ENCODE assay signal across 9 cellular contexts in genomic region chr2:200471928-200472645, GRCh38. TPM values are rescaled to one million over a fixed set of nuclear protein-coding genes. Genes with fewer than 3 reads are reported as not detected.
DNase-seq lines count a peak whose midpoint lies in the region; ATAC-seq lines count a peak whose summit lies in the region.
"Had no signal": no experiment of that assay in that cellular context is flagged by ENCODE, and none has a peak within 500 bp of the region (broad histone marks: within the 10 kb centered on the region; RNA-seq: fewer than 3 reads in every experiment).

No MANE protein-coding gene starts in this region.

- ATAC-seq in GM18498 (IDR thresholded peaks at IDR 0.05; ENCODE audit: unreplicated experiment) (peak; percentile 29), GM19455 (IDR thresholded peaks at IDR 0.05; ENCODE audit: unreplicated experiment) (peak; percentile 6), HG02884 (IDR thresholded peaks at IDR 0.05; ENCODE audit: unreplicated experiment) (peak; percentile 20), HG03571 (IDR thresholded peaks at IDR 0.05; ENCODE audit: unreplicated experiment) (peak; percentile 6)
- ATAC-seq in natural killer cell treated with Interleukin-12 subunit alpha and Interleukin-12 subunit beta and Interleukin-15 and Interleukin-18, amount 100 ng/mL, for 72 hours, result no peak

- H3K27me3 Mint-ChIP-seq in natural killer cell treated with Interleukin-12 subunit alpha and Interleukin-12 subunit beta and Interleukin-15 and Interleukin-18, amount 100 ng/mL, for 72 hours, result no peaks in the 10 kb centered on the region

- H3K4me1 Mint-ChIP-seq in natural killer cell treated with Interleukin-12 subunit alpha and Interleukin-12 subunit beta and Interleukin-15 and Interleukin-18, amount 100 ng/mL, for 72 hours (ENCODE audit: low read depth in 2 of 2), result peaks cover 19 to 31% of the 10 kb centered on the region in 2 donors

- DNase-seq in NCI-H748 (lab: John Stamatoyannopoulos, UW; ENCODE audit: unreplicated experiment), result no peak
- DNase-seq in natural killer cell treated with Interleukin-12 subunit alpha and Interleukin-12 subunit beta and Interleukin-15 and Interleukin-18, amount 100 ng/mL, for 72 hours (ENCODE audit: low spot score), result no peak
- DNase-seq in glomerular visceral epithelial cell (ENCODE audit: extremely low spot score), result no peak
- no peak for DNase-seq in NCI-H1436 (lab: John Stamatoyannopoulos, UW)

- no peaks in the 10 kb centered on the region for H3K36me3 Mint-ChIP-seq in natural killer cell treated with Interleukin-12 subunit alpha and Interleukin-12 subunit beta and Interleukin-15 and Interleukin-18, amount 100 ng/mL, for 72 hours

- H3K4me3 Mint-ChIP-seq in natural killer cell treated with Interleukin-12 subunit alpha and Interleukin-12 subunit beta and Interleukin-15 and Interleukin-18, amount 100 ng/mL, for 72 hours, result no peak overlapping the region
- H3K4me3 Mint-ChIP-seq: nephron had no signal

- H3K9me3 Mint-ChIP-seq in natural killer cell treated with Interleukin-12 subunit alpha and Interleukin-12 subunit beta and Interleukin-15 and Interleukin-18, amount 100 ng/mL, for 72 hours, result no peaks in the 10 kb centered on the region
- H3K9me3 Mint-ChIP-seq: nephron had no signal

- H3K27ac Mint-ChIP-seq in natural killer cell treated with Interleukin-12 subunit alpha and Interleukin-12 subunit beta and Interleukin-15 and Interleukin-18, amount 100 ng/mL, for 72 hours, result peak overlapping the region in 1 of 2 donors; percentile 38

RNA-seq across cellular contexts. Expression of gene KCTD18, which starts 37.8 kb away (rescaled TPM):
- 10 to 100 TPM in 1 of 2 donors, 1 to 10 TPM in 1; 9.2 to 12.4 TPM for total RNA-seq in natural killer cell treated with Interleukin-12 subunit alpha and Interleukin-12 subunit beta and Interleukin-15 and Interleukin-18, amount 100 ng/mL, for 72 hours

RNA-seq across cellular contexts. Expression of gene SGO2, which starts 53.9 kb away (rescaled TPM):
- total RNA-seq in natural killer cell treated with Interleukin-12 subunit alpha and Interleukin-12 subunit beta and Interleukin-15 and Interleukin-18, amount 100 ng/mL, for 72 hours, result 10 to 100 TPM; 18.2 to 31.0 TPM

Comparison
In these comparisons a context has a peak if more than half of its experiments do, and no peak if none do; other contexts are left out.
1. ATAC-seq: peak in GM18498 (single experiment), GM19455 (single experiment), HG02884 (single experiment) and HG03571 (single experiment); none in natural killer cell treated with Interleukin-12 subunit alpha and Interleukin-12 subunit beta and Interleukin-15 and Interleukin-18, amount 100 ng/mL, for 72 hours (0 of 2).